ENCODE assay signal across 27 cellular contexts in genomic region chrX:51954592-51954991, GRCh38.
"Had no signal": no experiment of that assay in that cellular context is flagged by ENCODE, and none has a peak within 500 bp of the region (broad histone marks: within the 10 kb centered on the region; RNA-seq: fewer than 3 reads in every experiment).

No MANE protein-coding gene starts in this region.

- H3K4me1 ChIP-seq: esophagus muscularis mucosa, foreskin keratinocyte, gastroesophageal sphincter, heart left ventricle, left ventricle myocardium inferior, lower lobe of right lung, psoas muscle, spleen, testis, tibial artery had no signal

- H3K9me3 Mint-ChIP-seq: type B pancreatic cell had no signal

- H3K36me3 ChIP-seq: esophagus muscularis mucosa, gastroesophageal sphincter, heart left ventricle, left ventricle myocardium inferior, lower lobe of right lung, ovary, spleen, tibial artery had no signal

- H3K4me2 ChIP-seq: hepatocyte had no signal

- FAIRE-seq: endothelial cell of umbilical vein had no signal

- H3K27ac ChIP-seq: coronary artery, esophagus muscularis mucosa, foreskin keratinocyte, gastroesophageal sphincter, heart left ventricle, hepatocyte, left ventricle myocardium inferior, lower lobe of right lung, ovary, psoas muscle, skin epidermis, spleen, testis, tibial artery had no signal

- DNase-seq: dermis blood vessel endothelial cell; effector memory CD4-positive, alpha-beta T cell; heart left ventricle; left cardiac atrium; left ventricle myocardium inferior; lower lobe of right lung; nucleus accumbens; ovary; posterior cingulate gyrus; psoas muscle; right cardiac atrium; spleen; stimulated activated CD4-positive, alpha-beta T cell treated with anti-CD3 and anti-CD28 coated beads, Interleukin-4, amount 100 ng/mL, for 4 hours; stimulated activated naive CD8-positive, alpha-beta T cell treated with anti-CD3 and anti-CD28 coated beads, Interleukin-15, Interleukin-2, amounts not matched to agents 100 U/mL and 50 U/mL, for 24 hours; substantia nigra; testis; tibial artery had no signal

- H3K4me3 Mint-ChIP-seq: nephron; stimulated activated memory B cell treated with anti-CD40 and anti-IgM and Interleukin-4, amounts not matched to agents 10 μg/mL and 1 μg/mL and 100 μg/mL, for 72 hours; type B pancreatic cell had no signal

- H2AFZ ChIP-seq: hepatocyte had no signal

- H3K9me3 ChIP-seq: gastroesophageal sphincter, left ventricle myocardium inferior, lower lobe of right lung, ovary, testis had no signal

- H3K27me3 Mint-ChIP-seq: type B pancreatic cell had no signal

- H3K27ac Mint-ChIP-seq: nephron; stimulated activated memory B cell treated with anti-CD40 and anti-IgM and Interleukin-4, amounts not matched to agents 10 μg/mL and 1 μg/mL and 100 μg/mL, for 72 hours; type B pancreatic cell had no signal

- H3K4me1 Mint-ChIP-seq: nephron; stimulated activated memory B cell treated with anti-CD40 and anti-IgM and Interleukin-4, amounts not matched to agents 10 μg/mL and 1 μg/mL and 100 μg/mL, for 72 hours had no signal

- H3K79me2 ChIP-seq: hepatocyte had no signal

- H3K27me3 ChIP-seq: esophagus muscularis mucosa, foreskin keratinocyte, gastroesophageal sphincter, hepatocyte, ovary, spleen, testis, tibial artery had no signal

- H3K36me3 Mint-ChIP-seq: stimulated activated memory B cell treated with anti-CD40 and anti-IgM and Interleukin-4, amounts not matched to agents 10 μg/mL and 1 μg/mL and 100 μg/mL, for 72 hours; type B pancreatic cell had no signal

- ATAC-seq: gastroesophageal sphincter; heart left ventricle; left cardiac atrium; lower lobe of right lung; psoas muscle; right cardiac atrium; stimulated activated memory B cell treated with anti-CD40 and anti-IgM and Interleukin-4, amounts not matched to agents 10 μg/mL and 1 μg/mL and 100 μg/mL, for 72 hours; stimulated activated naive CD8-positive, alpha-beta T cell treated with anti-CD3 and anti-CD28 coated beads, Interleukin-15, Interleukin-2, amounts not matched to agents 100 U/mL and 50 U/mL, for 24 hours had no signal

- H3K4me3 ChIP-seq: coronary artery, esophagus muscularis mucosa, gastroesophageal sphincter, heart left ventricle, hepatocyte, left ventricle myocardium inferior, lower lobe of right lung, ovary, psoas muscle, skin epidermis, spleen, testis, tibial artery had no signal
